In the genomic region with DNA sequence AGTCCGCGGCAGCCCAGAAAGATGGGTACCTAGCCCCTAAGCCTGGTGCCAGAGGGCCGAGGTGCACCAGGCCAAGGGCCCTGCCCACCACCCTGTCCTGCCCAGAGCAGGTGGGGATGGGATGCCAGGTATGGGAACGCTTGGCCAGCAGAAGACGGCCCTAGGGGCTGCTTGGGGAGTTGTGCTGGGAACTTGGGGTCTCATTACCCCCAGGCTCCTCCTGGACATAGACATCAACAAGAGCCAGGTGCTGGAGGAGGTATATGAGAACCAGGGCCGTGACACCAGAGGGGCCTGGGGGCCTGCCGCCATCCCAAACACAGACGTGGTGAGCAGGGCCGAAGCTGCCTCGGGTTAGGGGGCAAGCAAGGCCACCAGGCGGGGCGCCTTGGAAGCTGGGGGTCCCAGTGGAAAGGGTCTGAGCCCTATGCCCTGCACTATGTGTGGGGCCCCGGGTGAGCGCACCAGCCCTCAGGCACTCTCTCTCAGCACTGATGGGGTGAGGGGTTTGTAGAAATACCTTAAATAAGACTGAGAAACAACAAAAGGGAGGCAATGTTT, we compare ENCODE assay signal across 29 cellular contexts. TPM values are rescaled to one million over a fixed set of nuclear protein-coding genes. Genes with fewer than 3 reads are reported as not detected.
"Had no signal": no experiment of that assay in that cellular context is flagged by ENCODE, and none has a peak within 500 bp of the region (broad histone marks: within the 10 kb centered on the region; RNA-seq: fewer than 3 reads in every experiment).

No MANE protein-coding gene starts in this region.

- H3K36me3 ChIP-seq: neural progenitor cell, neutrophil, pancreas, right lobe of liver, sigmoid colon, stomach, thoracic aorta, thyroid gland, tibial nerve, upper lobe of left lung, vagina had no signal

- H3K4me1 ChIP-seq: pancreas, psoas muscle, right lobe of liver had no signal

- H3K27me3 ChIP-seq: neural progenitor cell, neutrophil, pancreas, right lobe of liver, thyroid gland, upper lobe of left lung, vagina had no signal

- H3K4me1 Mint-ChIP-seq: naive thymus-derived CD4-positive, alpha-beta T cell; natural killer cell; stimulated activated naive B cell treated with anti-CD40 and anti-IgM and Interleukin-4, amounts not matched to agents 10 μg/mL and 1 μg/mL and 100 μg/mL, for 72 hours had no signal

- DNase-seq: naive thymus-derived CD4-positive, alpha-beta T cell; natural killer cell; nucleus accumbens; pancreas; psoas muscle; right cardiac atrium; right lobe of liver; sigmoid colon; small intestine; stimulated activated CD4-positive, alpha-beta T cell treated with anti-CD3 and anti-CD28 coated beads, Interleukin-15, amount 100 ng/mL, for 24 hours; stimulated activated CD4-positive, alpha-beta T cell treated with anti-CD3 and anti-CD28 coated beads, Interleukin-2, amount 100 ng/mL, for 24 hours; stimulated activated CD4-positive, alpha-beta T cell treated with anti-CD3 and anti-CD28 coated beads, Interleukin-2, amount 100 ng/mL, for 48 hours; stimulated activated CD4-positive, alpha-beta T cell treated with anti-CD3 and anti-CD28 coated beads, Interleukin-4, amount 100 ng/mL, for 24 hours; stimulated activated naive B cell treated with anti-CD40 and anti-IgM and Interleukin-4, amounts not matched to agents 10 μg/mL and 1 μg/mL and 100 μg/mL, for 72 hours; stimulated activated naive CD4-positive, alpha-beta T cell treated with Interleukin-2 at 50 U/mL for 16 hours; stomach; thyroid gland; trophoblast cell; upper lobe of left lung had no signal

- H3K27ac ChIP-seq: neural progenitor cell, neutrophil, pancreas, psoas muscle, right lobe of liver, sigmoid colon, stomach, thoracic aorta, thyroid gland, tibial nerve, upper lobe of left lung, vagina had no signal

- H3K4me3 Mint-ChIP-seq: naive thymus-derived CD4-positive, alpha-beta T cell; natural killer cell; nephron; neural progenitor cell; stimulated activated effector memory CD8-positive, alpha-beta T cell treated with anti-CD3 and anti-CD28 coated beads, Interleukin-12 subunit alpha, Interleukin-12 subunit beta, amount 100 ng/mL, for 72 hours; stimulated activated naive B cell treated with anti-CD40 and anti-IgM and Interleukin-4, amounts not matched to agents 10 μg/mL and 1 μg/mL and 100 μg/mL, for 72 hours had no signal

- H2AFZ ChIP-seq: neural progenitor cell had no signal

- H3K9ac ChIP-seq: neural progenitor cell had no signal

- H3K4me2 ChIP-seq: neural progenitor cell had no signal

- ATAC-seq: naive thymus-derived CD4-positive, alpha-beta T cell; natural killer cell; pancreas; psoas muscle; right cardiac atrium; right lobe of liver; stimulated activated effector memory CD8-positive, alpha-beta T cell treated with anti-CD3 and anti-CD28 coated beads, Interleukin-12 subunit alpha, Interleukin-12 subunit beta, amount 100 ng/mL, for 72 hours; stimulated activated naive B cell treated with anti-CD40 and anti-IgM and Interleukin-4, amounts not matched to agents 10 μg/mL and 1 μg/mL and 100 μg/mL, for 72 hours had no signal

- H3K4me3 ChIP-seq: neural progenitor cell, pancreas, psoas muscle, right lobe of liver, sigmoid colon, stomach, thoracic aorta, thyroid gland, tibial nerve, upper lobe of left lung, vagina had no signal

- H3K36me3 Mint-ChIP-seq: naive thymus-derived CD4-positive, alpha-beta T cell; natural killer cell; stimulated activated effector memory CD8-positive, alpha-beta T cell treated with anti-CD3 and anti-CD28 coated beads, Interleukin-12 subunit alpha, Interleukin-12 subunit beta, amount 100 ng/mL, for 72 hours had no signal

- H3K9me3 Mint-ChIP-seq: naive thymus-derived CD4-positive, alpha-beta T cell; natural killer cell; nephron; neural progenitor cell; stimulated activated effector memory CD8-positive, alpha-beta T cell treated with anti-CD3 and anti-CD28 coated beads, Interleukin-12 subunit alpha, Interleukin-12 subunit beta, amount 100 ng/mL, for 72 hours; stimulated activated naive B cell treated with anti-CD40 and anti-IgM and Interleukin-4, amounts not matched to agents 10 μg/mL and 1 μg/mL and 100 μg/mL, for 72 hours had no signal

- H3K9me3 ChIP-seq: neutrophil, pancreas, psoas muscle, right lobe of liver, sigmoid colon, stomach, thoracic aorta, thyroid gland, tibial nerve, upper lobe of left lung, vagina had no signal

- H3K27ac Mint-ChIP-seq: naive thymus-derived CD4-positive, alpha-beta T cell; natural killer cell; nephron; progenitor cell of endocrine pancreas; stimulated activated effector memory CD8-positive, alpha-beta T cell treated with anti-CD3 and anti-CD28 coated beads, Interleukin-12 subunit alpha, Interleukin-12 subunit beta, amount 100 ng/mL, for 72 hours; stimulated activated naive B cell treated with anti-CD40 and anti-IgM and Interleukin-4, amounts not matched to agents 10 μg/mL and 1 μg/mL and 100 μg/mL, for 72 hours had no signal

RNA-seq across cellular contexts. Expression of a gene that starts 46.9 kb away (rescaled TPM):
- total RNA-seq: naive thymus-derived CD4-positive, alpha-beta T cell; natural killer cell; omental fat pad; psoas muscle; right lobe of liver; subcutaneous adipose tissue; thoracic aorta had no signal
